In genomic region chr2:201808070-201808469, GRCh38 we compare ENCODE assay signal across 19 cellular contexts. TPM values are rescaled to one million over a fixed set of nuclear protein-coding genes. Genes with fewer than 3 reads are reported as not detected.
DNase-seq lines count a peak whose midpoint lies in the region; ATAC-seq and TF ChIP-seq lines count a peak whose summit lies in the region.
"Had no signal": no experiment of that assay in that cellular context is flagged by ENCODE, and none has a peak within 500 bp of the region (broad histone marks: within the 10 kb centered on the region; RNA-seq: fewer than 3 reads in every experiment).

No MANE protein-coding gene starts in this region.

- peaks cover 25% of the 10 kb centered on the region for H3K4me1 Mint-ChIP-seq in neural progenitor cell
- H3K4me1 Mint-ChIP-seq: activated CD4-positive, alpha-beta memory T cell treated with anti-CD3 and anti-CD28 coated beads, Interleukin-2, amount 10 ng/mL, durations not matched to agents 7 days and 5 days; activated naive CD8-positive, alpha-beta T cell treated with anti-CD3 and anti-CD28 coated beads for 36 hours had no signal

- peaks cover 2% of the 10 kb centered on the region for H3K27me3 Mint-ChIP-seq in neural progenitor cell (ENCODE audit: insufficient read depth, low read depth)

- H3K27me3 ChIP-seq in NT2/D1 (ENCODE audit: insufficient read depth, insufficient read length) = no peaks in the 10 kb centered on the region
- H3K27me3 ChIP-seq in smooth muscle cell (ENCODE audit: low read depth) = no peaks in the 10 kb centered on the region
- no peaks in the 10 kb centered on the region for H3K27me3 ChIP-seq in neural progenitor cell
- H3K27me3 ChIP-seq: Peyer's patch had no signal

- no peaks in the 10 kb centered on the region for H3K9me3 Mint-ChIP-seq in neural progenitor cell
- H3K9me3 Mint-ChIP-seq: activated CD4-positive, alpha-beta memory T cell treated with anti-CD3 and anti-CD28 coated beads, Interleukin-2, amount 10 ng/mL, durations not matched to agents 7 days and 5 days; activated naive CD8-positive, alpha-beta T cell treated with anti-CD3 and anti-CD28 coated beads for 36 hours; activated T-cell treated with anti-CD3 and anti-CD28 coated beads, Interleukin-2, amount 50 U/mL, for 72 hours had no signal

- H3K4me2 ChIP-seq in smooth muscle cell (peak overlapping the region; percentile 69), neural progenitor cell (no peak overlapping the region)

- no peak overlapping the region for H3K27ac Mint-ChIP-seq in neural progenitor cell
- H3K27ac Mint-ChIP-seq: activated CD4-positive, alpha-beta memory T cell treated with anti-CD3 and anti-CD28 coated beads, Interleukin-2, amount 10 ng/mL, durations not matched to agents 7 days and 5 days; activated naive CD8-positive, alpha-beta T cell treated with anti-CD3 and anti-CD28 coated beads for 36 hours; activated T-cell treated with anti-CD3 and anti-CD28 coated beads, Interleukin-2, amount 50 U/mL, for 72 hours had no signal

- H3F3A ChIP-seq in smooth muscle cell (ENCODE audit: low read depth) (peaks cover 13% of the 10 kb centered on the region), neural progenitor cell (ENCODE audit: low read depth) (no peaks in the 10 kb centered on the region)

- no peak overlapping the region for H3K4me3 Mint-ChIP-seq in neural progenitor cell
- H3K4me3 Mint-ChIP-seq: activated CD4-positive, alpha-beta memory T cell treated with anti-CD3 and anti-CD28 coated beads, Interleukin-2, amount 10 ng/mL, durations not matched to agents 7 days and 5 days; activated naive CD8-positive, alpha-beta T cell treated with anti-CD3 and anti-CD28 coated beads for 36 hours; activated T-cell treated with anti-CD3 and anti-CD28 coated beads, Interleukin-2, amount 50 U/mL, for 72 hours had no signal

- H3K4me1 ChIP-seq in NT2/D1 (ENCODE audit: insufficient read depth, insufficient read length) = peaks cover 3% of the 10 kb centered on the region
- peaks cover 17% of the 10 kb centered on the region for H3K4me1 ChIP-seq in smooth muscle cell (ENCODE audit: low read depth)
- H3K4me1 ChIP-seq in neural progenitor cell = peaks cover 9% of the 10 kb centered on the region
- H3K4me1 ChIP-seq: esophagus squamous epithelium, Peyer's patch had no signal

- ATAC-seq in HG03520 (IDR thresholded peaks at IDR 0.05; ENCODE audit: unreplicated experiment) = no peak
- ATAC-seq: activated T-cell treated with anti-CD3 and anti-CD28 coated beads, Interleukin-2, amount 50 U/mL, for 72 hours had no signal

- no peaks in the 10 kb centered on the region for H3K36me3 Mint-ChIP-seq in neural progenitor cell
- H3K36me3 Mint-ChIP-seq: activated naive CD8-positive, alpha-beta T cell treated with anti-CD3 and anti-CD28 coated beads for 36 hours had no signal

- peak overlapping the region; percentile 0 for H3K9ac ChIP-seq in NT2/D1 (ENCODE audit: insufficient read length, low read depth)
- no peak overlapping the region for H3K9ac ChIP-seq in smooth muscle cell (ENCODE audit: low read depth)
- no peak overlapping the region for H3K9ac ChIP-seq in neural progenitor cell

- in situ Hi-C loops in G401 (cut with HindIII; ENCODE audit: low sequenced_read_pairs) = no loop called here

- DNase-seq in G401 (ENCODE audit: low spot score) = peak; percentile 28
- DNase-seq in NT2/D1 (ENCODE audit: low read depth, low spot score) = no peak
- DNase-seq in foreskin fibroblast = peak in 1 of 2 donors; percentile 11
- no peak for DNase-seq in smooth muscle cell (lab: John Stamatoyannopoulos, UW; ENCODE audit: unreplicated experiment)
- no peak for DNase-seq in amniotic stem cell (lab: John Stamatoyannopoulos, UW)
- no peak for DNase-seq in neural progenitor cell (ENCODE audit: low spot score)
- no peak for DNase-seq in NCI-H1436 (lab: John Stamatoyannopoulos, UW)
- DNase-seq: activated CD4-positive, alpha-beta memory T cell treated with anti-CD3 and anti-CD28 coated beads, Interleukin-2, amount 10 ng/mL, durations not matched to agents 7 days and 5 days; activated naive CD8-positive, alpha-beta T cell treated with anti-CD3 and anti-CD28 coated beads for 36 hours; activated T-cell treated with anti-CD3 and anti-CD28 coated beads, Interleukin-2, amount 50 U/mL, for 72 hours; esophagus squamous epithelium; hypothalamus; KBM-7; NCI-H1092; NCI-H748 treated with DMSO at 0.1 percent for 48 hours; occipital lobe; Peyer's patch had no signal

- WGBS in smooth muscle cell (ENCODE audit: low lambda C conversion rate) = 66% methylated on average over 2 of the region's 2 CpGs

- H3K36me3 ChIP-seq in NT2/D1 (ENCODE audit: insufficient read depth, insufficient read length, low read length) = no peaks in the 10 kb centered on the region
- H3K36me3 ChIP-seq in smooth muscle cell (ENCODE audit: low read depth) = no peaks in the 10 kb centered on the region
- H3K36me3 ChIP-seq in neural progenitor cell = no peaks in the 10 kb centered on the region
- H3K36me3 ChIP-seq: cardiac muscle cell, esophagus squamous epithelium, Peyer's patch had no signal

- H3K79me2 ChIP-seq in smooth muscle cell (ENCODE audit: low read depth) (no peaks in the 10 kb centered on the region), neural progenitor cell (ENCODE audit: low read depth) (no peaks in the 10 kb centered on the region)

- TF ChIP-seq CTCF in foreskin fibroblast (IDR thresholded peaks at IDR 0.05; ENCODE audit: low read depth, low read length) (no peak), smooth muscle cell (IDR thresholded peaks at IDR 0.05; ENCODE audit: borderline replicate concordance, insufficient read depth, poor library complexity, severe bottlenecking) (no peak), neural progenitor cell (IDR thresholded peaks at IDR 0.05) (no peak)

- H3K9me3 ChIP-seq in NT2/D1 (ENCODE audit: insufficient read depth, low read length) = no peaks in the 10 kb centered on the region
- no peaks in the 10 kb centered on the region for H3K9me3 ChIP-seq in smooth muscle cell (replicated peaks; ENCODE audit: low read depth)
- H3K9me3 ChIP-seq in neural progenitor cell (ENCODE audit: low read depth) = no peaks in the 10 kb centered on the region
- H3K9me3 ChIP-seq: esophagus squamous epithelium, Peyer's patch had no signal

- peak overlapping the region; percentile 64 for H3K27ac ChIP-seq in smooth muscle cell (ENCODE audit: low read depth)
- H3K27ac ChIP-seq in neural progenitor cell = no peak overlapping the region
- H3K27ac ChIP-seq: cardiac muscle cell, Peyer's patch had no signal

- H2AFZ ChIP-seq in smooth muscle cell (ENCODE audit: low read depth) (peak overlapping the region; percentile 17), neural progenitor cell (replicated peaks) (no peak overlapping the region)

- H4K20me1 ChIP-seq in smooth muscle cell (ENCODE audit: low read depth) (no peaks in the 10 kb centered on the region), neural progenitor cell (ENCODE audit: low read depth) (no peaks in the 10 kb centered on the region)

- H3K4me3 ChIP-seq in NT2/D1 (ENCODE audit: insufficient read length, low read depth) (no peak overlapping the region), foreskin fibroblast (ENCODE audit: low read depth in 1 of 2, low read length in 2 of 2) (peak overlapping the region; percentile 36 to 45), smooth muscle cell (no peak overlapping the region), neural progenitor cell (no peak overlapping the region)
- H3K4me3 ChIP-seq: cardiac muscle cell, esophagus squamous epithelium, Peyer's patch had no signal

RNA-seq across cellular contexts. Expression of gene CDK15, which starts 1.7 kb away (rescaled TPM):
- total RNA-seq in G401 (2014; rRNA removed; shearing (Covaris generic)) = not detected in 2 replicates
- total RNA-seq in smooth muscle cell (0.40 and 2.2 TPM in 2 replicates), neural progenitor cell (ENCODE audit: low replicate concordance) (0.21 TPM in 1 of 2 replicates, not detected in the other)
- 0.93 and 1.8 TPM in 2 replicates for polyA plus RNA-seq in smooth muscle cell
- total RNA-seq: activated CD4-positive, alpha-beta memory T cell treated with anti-CD3 and anti-CD28 coated beads, Interleukin-2, amount 10 ng/mL, durations not matched to agents 7 days and 5 days; activated naive CD8-positive, alpha-beta T cell treated with anti-CD3 and anti-CD28 coated beads for 36 hours; activated T-cell treated with anti-CD3 and anti-CD28 coated beads, Interleukin-2, amount 50 U/mL, for 72 hours; cardiac muscle cell; occipital lobe had no signal
- polyA plus RNA-seq: cardiac muscle cell had no signal

RNA-seq across cellular contexts. Expression of gene ALS2, which starts 27.3 kb away (rescaled TPM):
- total RNA-seq in G401 (2014; rRNA removed; shearing (Covaris generic)) = 52.2 and 95.2 TPM in 2 replicates
- total RNA-seq in smooth muscle cell (22.7 and 24.4 TPM in 2 replicates), neural progenitor cell (ENCODE audit: low replicate concordance) (33.8 and 41.0 TPM in 2 replicates)
- polyA plus RNA-seq in smooth muscle cell = 9.5 and 11.0 TPM in 2 replicates

Comparison
In these comparisons a context has a peak if more than half of its experiments do, and no peak if none do; other contexts are left out.
1. H3K4me3 ChIP-seq: peak in foreskin fibroblast (2 of 2); none in NT2/D1 (single experiment), smooth muscle cell (single experiment) and neural progenitor cell (single experiment).